Comparison of ENCODE assay signal across 15 cellular contexts in genomic region chr4:151659631-151660030, GRCh38.
DNase-seq lines count a peak whose midpoint lies in the region; ATAC-seq, FAIRE-seq and TF ChIP-seq lines count a peak whose summit lies in the region.
"Had no signal": no experiment of that assay in that cellular context is flagged by ENCODE, and none has a peak within 500 bp of the region (broad histone marks: within the 10 kb centered on the region; RNA-seq: fewer than 3 reads in every experiment).

No MANE protein-coding gene starts in this region.

- no peak overlapping the region for H3K23ac ChIP-seq in mesenchymal stem cell (ENCODE audit: low read length in 2 of 2)

- no peak overlapping the region for H2AK5ac ChIP-seq in mesenchymal stem cell (ENCODE audit: low read length, severe bottlenecking)

- no peak overlapping the region for H2BK15ac ChIP-seq in mesenchymal stem cell (ENCODE audit: low read depth, poor library complexity, severe bottlenecking)

- no peaks in the 10 kb centered on the region for H3K27me3 ChIP-seq in astrocyte (ENCODE audit: insufficient read depth, low read length)
- no peaks in the 10 kb centered on the region for H3K27me3 ChIP-seq in mesenchymal stem cell (ENCODE audit: control insufficient read depth in 1 of 2, insufficient read depth in 1 of 2, low read length in 2 of 2)
- H3K27me3 ChIP-seq in subcutaneous abdominal adipose tissue (ENCODE audit: control insufficient read depth in 5 of 5, insufficient read depth in 4 of 5, low read length in 5 of 5), result no peaks in the 10 kb centered on the region
- H3K27me3 ChIP-seq: upper lobe of left lung had no signal

- no peak overlapping the region for H2BK120ac ChIP-seq in mesenchymal stem cell (ENCODE audit: low read depth, low read length)

- no peak overlapping the region for H4K91ac ChIP-seq in mesenchymal stem cell (ENCODE audit: low read length)

- no peaks in the 10 kb centered on the region for H3K79me2 ChIP-seq in astrocyte (ENCODE audit: insufficient read depth, low read length)

- H4K20me1 ChIP-seq in astrocyte (ENCODE audit: insufficient read depth, low read length), result no peaks in the 10 kb centered on the region

- TF ChIP-seq CTCF in astrocyte (IDR thresholded peaks at IDR 0.05; ENCODE audit: insufficient read depth, low read depth, low read length) (no peak), D721Med (IDR thresholded peaks at IDR 0.05; ENCODE audit: insufficient read depth, missing control alignments) (no peak)

- H3K4me1 ChIP-seq in astrocyte (ENCODE audit: insufficient read depth, low read length), result peaks cover 10% of the 10 kb centered on the region
- no peaks in the 10 kb centered on the region for H3K4me1 ChIP-seq in mesenchymal stem cell (ENCODE audit: control insufficient read depth, insufficient read depth, low read depth, low read length)
- peaks cover 4 to 19% (median 16%) of the 10 kb centered on the region in 5 donors for H3K4me1 ChIP-seq in subcutaneous abdominal adipose tissue (ENCODE audit: control insufficient read depth in 5 of 5, insufficient read depth in 5 of 5, low read length in 5 of 5)
- H3K4me1 ChIP-seq: upper lobe of left lung had no signal

- no peaks in the 10 kb centered on the region for H3K79me1 ChIP-seq in mesenchymal stem cell (replicated peaks; ENCODE audit: low read length, poor library complexity, severe bottlenecking)

- H3K4me3 Mint-ChIP-seq in activated CD4-positive, alpha-beta T cell treated with anti-CD3 and anti-CD28 coated beads for 36 hours, result no peak overlapping the region
- no peak overlapping the region for H3K4me3 Mint-ChIP-seq in astrocyte (ENCODE audit: unreplicated experiment)
- H3K4me3 Mint-ChIP-seq: mesothelial cell of epicardium had no signal

- H2AFZ ChIP-seq in astrocyte (ENCODE audit: low read depth, low read length), result peak overlapping the region; percentile 43
- no peak overlapping the region for H2AFZ ChIP-seq in mesenchymal stem cell (ENCODE audit: low read depth, low read length)

- no peak overlapping the region for H4K8ac ChIP-seq in mesenchymal stem cell (ENCODE audit: low read length)

- H3K4me1 Mint-ChIP-seq in activated CD4-positive, alpha-beta T cell treated with anti-CD3 and anti-CD28 coated beads for 36 hours, result peaks cover 19% of the 10 kb centered on the region
- H3K4me1 Mint-ChIP-seq in astrocyte (ENCODE audit: low read depth, unreplicated experiment), result peaks cover 15% of the 10 kb centered on the region

- CTCF ChIA-PET in activated CD4-positive, alpha-beta T cell treated with anti-CD3 and anti-CD28 coated beads for 36 hours (lab: Charles Lee), result interaction anchor here (0.6 kb wide), 2 partner anchors 192 to 1211 kb away, joined by 3 read pairs; no protein-coding TSS in a partner anchor

- FAIRE-seq in astrocyte (lab: Jason Lieb, UNC), result no peak
- no peak for FAIRE-seq in D721Med (lab: Jason Lieb, UNC)
- FAIRE-seq: A204.1 had no signal

- H3K4me2 ChIP-seq in astrocyte (ENCODE audit: low read length), result peak overlapping the region; percentile 6
- H3K4me2 ChIP-seq in mesenchymal stem cell (ENCODE audit: low read length, poor library complexity, severe bottlenecking), result no peak overlapping the region

- WGBS in mesenchymal stem cell, result 13% methylated on average over 9 of the region's 9 CpGs

- no peak for ATAC-seq in activated CD4-positive, alpha-beta T cell treated with anti-CD3 and anti-CD28 coated beads for 36 hours
- ATAC-seq in HG02852 (IDR thresholded peaks at IDR 0.05; ENCODE audit: unreplicated experiment), result no peak
- ATAC-seq: esophagus mucosa had no signal

- no peak overlapping the region for H3K9ac ChIP-seq in astrocyte (ENCODE audit: low read length)
- H3K9ac ChIP-seq in mesenchymal stem cell (ENCODE audit: low read length), result peak overlapping the region; percentile 43
- H3K9ac ChIP-seq in subcutaneous abdominal adipose tissue (ENCODE audit: low read length in 5 of 5), result peak overlapping the region in 2 of 5 donors; percentile 16 to 29

- DNase-seq in activated CD4-positive, alpha-beta T cell treated with anti-CD3 and anti-CD28 coated beads for 36 hours, result no peak
- DNase-seq in activated CD4-positive, alpha-beta T cell treated with anti-CD3 and anti-CD28 coated beads, Interleukin-2, amount 50 U/mL, for 4 hours, result no peak
- DNase-seq in astrocyte (ENCODE audit: low read depth) (peak; percentile 31), mesenchymal stem cell (peak; percentile 23), D721Med (ENCODE audit: insufficient read length, low spot score) (no peak), amniotic stem cell (lab: John Stamatoyannopoulos, UW) (no peak)
- DNase-seq: KG1, NCI-H2029 treated with DMSO at 0.1 percent for 48 hours, SHP77 treated with DMSO at 0.1 percent for 48 hours, upper lobe of left lung had no signal

- H2BK12ac ChIP-seq in mesenchymal stem cell (ENCODE audit: low read length in 2 of 2), result peak overlapping the region; percentile 17 to 33

- H3K36me3 ChIP-seq in astrocyte (ENCODE audit: insufficient read depth, low read length) (no peaks in the 10 kb centered on the region), mesenchymal stem cell (ENCODE audit: control insufficient read depth in 1 of 2, insufficient read depth in 2 of 2, low read depth in 1 of 2, low read length in 2 of 2) (peaks cover 0 to 21% of the 10 kb centered on the region in 2 experiments), subcutaneous abdominal adipose tissue (ENCODE audit: control insufficient read depth in 5 of 5, insufficient read depth in 5 of 5, low read length in 5 of 5) (no peaks in the 10 kb centered on the region)

- H3K4ac ChIP-seq in mesenchymal stem cell (ENCODE audit: low read depth in 1 of 2, low read length in 2 of 2), result peak overlapping the region in 1 of 2 experiments; percentile 73

- H2BK5ac ChIP-seq in mesenchymal stem cell (ENCODE audit: low read depth, low read length, poor library complexity, severe bottlenecking), result no peak overlapping the region

- peak overlapping the region; percentile 79 for H3K27ac Mint-ChIP-seq in activated CD4-positive, alpha-beta T cell treated with anti-CD3 and anti-CD28 coated beads for 36 hours
- peak overlapping the region; percentile 20 for H3K27ac Mint-ChIP-seq in astrocyte (ENCODE audit: unreplicated experiment)
- H3K27ac Mint-ChIP-seq: mesothelial cell of epicardium had no signal

- no peaks in the 10 kb centered on the region for H3K36me3 Mint-ChIP-seq in activated CD4-positive, alpha-beta T cell treated with anti-CD3 and anti-CD28 coated beads for 36 hours (ENCODE audit: low read depth)
- H3K36me3 Mint-ChIP-seq in astrocyte (ENCODE audit: low read depth, unreplicated experiment), result peaks cover 4% of the 10 kb centered on the region

- no peak overlapping the region for H3K14ac ChIP-seq in mesenchymal stem cell (ENCODE audit: low read length in 2 of 2)

- peak overlapping the region in 1 of 2 experiments; percentile 54 for H3K18ac ChIP-seq in mesenchymal stem cell (ENCODE audit: low read depth in 1 of 2, low read length in 2 of 2)

- H3K9me3 ChIP-seq in astrocyte (ENCODE audit: insufficient read depth, low read depth, low read length) (no peaks in the 10 kb centered on the region), mesenchymal stem cell (ENCODE audit: control insufficient read depth, low read length) (no peaks in the 10 kb centered on the region), subcutaneous abdominal adipose tissue (ENCODE audit: control insufficient read depth in 5 of 5, low read length in 5 of 5) (no peaks in the 10 kb centered on the region)
- H3K9me3 ChIP-seq: upper lobe of left lung had no signal

- H3K27ac ChIP-seq in astrocyte (ENCODE audit: low read depth, low read length) (no peak overlapping the region), mesenchymal stem cell (ENCODE audit: low read length, poor library complexity, severe bottlenecking) (no peak overlapping the region), subcutaneous abdominal adipose tissue (ENCODE audit: low read depth, low read length) (peak overlapping the region; percentile 55)
- H3K27ac ChIP-seq: upper lobe of left lung had no signal

- H3K9me3 Mint-ChIP-seq in activated CD4-positive, alpha-beta T cell treated with anti-CD3 and anti-CD28 coated beads for 36 hours (ENCODE audit: low read depth), result no peaks in the 10 kb centered on the region
- H3K9me3 Mint-ChIP-seq in astrocyte (ENCODE audit: unreplicated experiment), result no peaks in the 10 kb centered on the region
- H3K9me3 Mint-ChIP-seq: mesothelial cell of epicardium had no signal

- POLR2A ChIA-PET in activated CD4-positive, alpha-beta T cell treated with anti-CD3 and anti-CD28 coated beads for 36 hours (lab: Charles Lee), result no interaction called here

- H3K4me3 ChIP-seq in astrocyte (ENCODE audit: insufficient read depth, low read depth, low read length) (no peak overlapping the region), mesenchymal stem cell (ENCODE audit: insufficient read depth in 1 of 2, low read depth in 1 of 2, low read length in 2 of 2) (peak overlapping the region in 1 of 2 experiments; percentile 32), subcutaneous abdominal adipose tissue (ENCODE audit: low read depth in 1 of 5, low read length in 5 of 5) (no peak overlapping the region)
- H3K4me3 ChIP-seq: upper lobe of left lung had no signal

- intact Hi-C loops in activated CD4-positive, alpha-beta T cell treated with anti-CD3 and anti-CD28 coated beads for 36 hours (cut with DNase I, micrococcal nuclease), result no loop called here

- H3K27me3 Mint-ChIP-seq in activated CD4-positive, alpha-beta T cell treated with anti-CD3 and anti-CD28 coated beads for 36 hours, result no peaks in the 10 kb centered on the region
- no peaks in the 10 kb centered on the region for H3K27me3 Mint-ChIP-seq in astrocyte (ENCODE audit: low read depth, unreplicated experiment)

Comparison
In these comparisons a context has a peak if more than half of its experiments do, and no peak if none do; other contexts are left out.
1. DNase-seq: peak in astrocyte (single experiment) and mesenchymal stem cell (single experiment); none in activated CD4-positive, alpha-beta T cell treated with anti-CD3 and anti-CD28 coated beads for 36 hours (single experiment), activated CD4-positive, alpha-beta T cell treated with anti-CD3 and anti-CD28 coated beads, Interleukin-2, amount 50 U/mL, for 4 hours (0 of 2), D721Med (single experiment) and amniotic stem cell (single experiment).